1 cellular context compared by ENCODE assay signal in genomic region chr18:34976899-34977786, GRCh38.
TF ChIP-seq lines count a peak whose summit lies in the region.

No MANE protein-coding gene starts in this region.

TF ChIP-seq in GM23338, 12 proteins besides CTCF, POLR2A, EP300 and RAD21 (continued from another document):
- TF ChIP-seq REST (IDR thresholded peaks at IDR 0.05; ENCODE audit: unreplicated experiment): no peak
